In the genomic region with DNA sequence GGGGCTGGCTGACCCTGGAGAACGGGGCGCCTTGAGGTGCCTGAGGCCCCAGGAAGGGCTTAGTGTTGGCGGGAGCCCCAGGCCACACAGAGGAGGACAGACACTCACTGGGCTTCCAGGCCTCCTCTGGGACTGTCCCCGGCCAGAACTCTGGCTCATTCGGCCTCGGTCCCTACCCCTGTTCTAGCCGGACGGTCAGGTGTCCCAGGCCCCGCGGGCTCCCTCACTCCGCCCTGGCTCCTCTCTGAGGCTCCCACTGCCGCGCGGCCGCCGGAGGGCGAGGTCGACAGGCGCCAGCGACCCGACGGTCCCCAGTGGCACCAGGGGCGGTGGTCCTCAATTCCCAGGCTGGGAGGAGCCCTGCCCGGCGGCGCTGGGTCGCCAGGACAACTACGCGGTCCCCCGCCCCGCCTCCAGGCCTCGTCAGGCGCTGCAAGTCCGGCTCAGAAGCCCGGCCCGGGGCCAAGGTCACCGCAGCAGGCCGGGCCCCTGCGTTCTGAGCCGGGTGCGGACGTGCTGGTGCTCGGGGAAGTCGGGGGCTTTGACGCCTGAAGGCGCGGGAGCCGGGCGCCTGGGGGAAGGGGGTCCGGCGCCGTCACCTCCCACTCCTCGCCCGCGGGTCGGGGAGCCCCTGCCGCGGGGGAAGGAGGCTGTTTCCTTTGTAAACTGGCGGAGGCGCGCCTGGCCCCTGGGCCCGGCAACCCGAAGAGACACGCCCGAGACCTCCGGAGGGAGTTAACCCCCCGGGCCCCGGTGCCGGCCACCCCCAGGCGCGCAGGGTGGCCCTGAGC, we compare ENCODE assay signal across 8 cellular contexts. TPM values are rescaled to one million over a fixed set of nuclear protein-coding genes. Genes with fewer than 3 reads are reported as not detected.
DNase-seq lines count a peak whose midpoint lies in the region; ATAC-seq and TF ChIP-seq lines count a peak whose summit lies in the region.

No MANE protein-coding gene starts in this region.

- TF ChIP-seq POLR2A in erythroblast (IDR thresholded peaks at IDR 0.05; ENCODE audit: low read length) = no peak

- ATAC-seq in PC-3 (peak; percentile 11), natural killer cell (peak; percentile 20 to 49 (median 22)), GM18870 (IDR thresholded peaks at IDR 0.05; ENCODE audit: unreplicated experiment) (no peak)

- no peaks in the 10 kb centered on the region for H3K36me3 ChIP-seq in PC-3 (ENCODE audit: low read depth, low read length)

- no peak overlapping the region for H2AFZ ChIP-seq in PC-3 (ENCODE audit: low read length)

- peak overlapping the region; percentile 55 for H3K4me3 ChIP-seq in PC-3 (ENCODE audit: low read length)

- no peaks in the 10 kb centered on the region for H3K27me3 ChIP-seq in PC-3 (ENCODE audit: low read length)

- H3K4me3 Mint-ChIP-seq in activated CD4-positive, alpha-beta memory T cell treated with anti-CD3 and anti-CD28 coated beads for 36 hours = peak overlapping the region; percentile 3
- no peak overlapping the region for H3K4me3 Mint-ChIP-seq in activated CD4-positive, alpha-beta memory T cell treated with anti-CD3 and anti-CD28 coated beads, Interleukin-2, amount 10 ng/mL, durations not matched to agents 7 days and 5 days
- peak overlapping the region; percentile 45 for H3K4me3 Mint-ChIP-seq in natural killer cell
- H3K4me3 Mint-ChIP-seq in T-helper 2 cell treated with Interferon-gamma antibody and Interleukin-4, amounts not matched to agents 5 μg/mL and 100 μg/mL, for 36 hours = no peak overlapping the region

- peaks cover 21% of the 10 kb centered on the region for H3K4me1 ChIP-seq in PC-3 (ENCODE audit: insufficient read depth, low read length)

- H3K4me1 Mint-ChIP-seq in activated CD4-positive, alpha-beta memory T cell treated with anti-CD3 and anti-CD28 coated beads for 36 hours (ENCODE audit: low read depth) = peaks cover 12% of the 10 kb centered on the region
- peaks cover 9% of the 10 kb centered on the region for H3K4me1 Mint-ChIP-seq in activated CD4-positive, alpha-beta memory T cell treated with anti-CD3 and anti-CD28 coated beads, Interleukin-2, amount 10 ng/mL, durations not matched to agents 7 days and 5 days
- H3K4me1 Mint-ChIP-seq in natural killer cell = peaks cover 10 to 54% of the 10 kb centered on the region in 2 donors
- H3K4me1 Mint-ChIP-seq in T-helper 2 cell treated with Interferon-gamma antibody and Interleukin-4, amounts not matched to agents 5 μg/mL and 100 μg/mL, for 36 hours (ENCODE audit: low read depth) = peaks cover 6% of the 10 kb centered on the region

- H3K27ac Mint-ChIP-seq in activated CD4-positive, alpha-beta memory T cell treated with anti-CD3 and anti-CD28 coated beads for 36 hours = no peak overlapping the region
- H3K27ac Mint-ChIP-seq in activated CD4-positive, alpha-beta memory T cell treated with anti-CD3 and anti-CD28 coated beads, Interleukin-2, amount 10 ng/mL, durations not matched to agents 7 days and 5 days = no peak overlapping the region
- H3K27ac Mint-ChIP-seq in natural killer cell = peak overlapping the region in 1 of 2 donors; percentile 86
- no peak overlapping the region for H3K27ac Mint-ChIP-seq in T-helper 2 cell treated with Interferon-gamma antibody and Interleukin-4, amounts not matched to agents 5 μg/mL and 100 μg/mL, for 36 hours

- no peaks in the 10 kb centered on the region for H3K9me3 ChIP-seq in PC-3 (ENCODE audit: low read length)

- POLR2A ChIA-PET in activated CD4-positive, alpha-beta memory T cell treated with anti-CD3 and anti-CD28 coated beads for 36 hours (lab: Charles Lee) = no interaction called here
- POLR2A ChIA-PET in activated CD4-positive, alpha-beta memory T cell treated with anti-CD3 and anti-CD28 coated beads, Interleukin-2, amount 10 ng/mL, durations not matched to agents 7 days and 5 days (lab: Charles Lee) = no interaction called here
- POLR2A ChIA-PET in PC-3 (lab: Charles Lee; ENCODE audit: unreplicated experiment) = no interaction called here

- TF ChIP-seq CTCF in PC-3 (conservative IDR thresholded peaks at IDR 0.05; ENCODE audit: low read depth, low read length) = no peak
- TF ChIP-seq CTCF in natural killer cell (IDR thresholded peaks at IDR 0.05) = no peak

- H3K9me2 ChIP-seq in PC-3 (replicated peaks; ENCODE audit: low read length) = no peaks in the 10 kb centered on the region

- peaks cover 7% of the 10 kb centered on the region for H3K9me3 Mint-ChIP-seq in activated CD4-positive, alpha-beta memory T cell treated with anti-CD3 and anti-CD28 coated beads for 36 hours
- H3K9me3 Mint-ChIP-seq in activated CD4-positive, alpha-beta memory T cell treated with anti-CD3 and anti-CD28 coated beads, Interleukin-2, amount 10 ng/mL, durations not matched to agents 7 days and 5 days = peaks cover 6% of the 10 kb centered on the region
- peaks cover 5 to 8% of the 10 kb centered on the region in 2 donors for H3K9me3 Mint-ChIP-seq in natural killer cell
- H3K9me3 Mint-ChIP-seq in T-helper 2 cell treated with Interferon-gamma antibody and Interleukin-4, amounts not matched to agents 5 μg/mL and 100 μg/mL, for 36 hours = peaks cover 9% of the 10 kb centered on the region

- DNase-seq in activated CD4-positive, alpha-beta memory T cell treated with anti-CD3 and anti-CD28 coated beads for 36 hours = peak; percentile 26
- DNase-seq in activated CD4-positive, alpha-beta memory T cell treated with anti-CD3 and anti-CD28 coated beads, Interleukin-2, amount 10 ng/mL, durations not matched to agents 7 days and 5 days = no peak
- DNase-seq in PC-3 = no peak
- DNase-seq in erythroblast (lab: John Stamatoyannopoulos, UW) = peak; percentile 18 to 33
- DNase-seq in natural killer cell = no peak
- no peak for DNase-seq in T-helper 2 cell treated with Interferon-gamma antibody and Interleukin-4, amounts not matched to agents 5 μg/mL and 100 μg/mL, for 36 hours (ENCODE audit: low spot score)
- no peak for DNase-seq in NCI-H1092 (lab: John Stamatoyannopoulos, UW)

- H3K27ac ChIP-seq in PC-3 (ENCODE audit: low read length) = no peak overlapping the region

- H4K20me1 ChIP-seq in PC-3 (ENCODE audit: low read length) = no peaks in the 10 kb centered on the region

- CTCF ChIA-PET in activated CD4-positive, alpha-beta memory T cell treated with anti-CD3 and anti-CD28 coated beads for 36 hours (lab: Charles Lee) = no interaction called here
- CTCF ChIA-PET in activated CD4-positive, alpha-beta memory T cell treated with anti-CD3 and anti-CD28 coated beads, Interleukin-2, amount 10 ng/mL, durations not matched to agents 7 days and 5 days (lab: Charles Lee) = no interaction called here
- CTCF ChIA-PET in PC-3 (lab: Charles Lee) = no interaction called here

- H3F3A ChIP-seq in PC-3 (ENCODE audit: low read length, unreplicated experiment) = no peaks in the 10 kb centered on the region

- no TSS peak for BruUV-seq in PC-3 (replicated peaks; lab: Mats Ljungman, UMichigan)

- H3K36me3 Mint-ChIP-seq in activated CD4-positive, alpha-beta memory T cell treated with anti-CD3 and anti-CD28 coated beads for 36 hours = no peaks in the 10 kb centered on the region
- no peaks in the 10 kb centered on the region for H3K36me3 Mint-ChIP-seq in activated CD4-positive, alpha-beta memory T cell treated with anti-CD3 and anti-CD28 coated beads, Interleukin-2, amount 10 ng/mL, durations not matched to agents 7 days and 5 days (ENCODE audit: low read depth)
- H3K36me3 Mint-ChIP-seq in natural killer cell = no peaks in the 10 kb centered on the region
- no peaks in the 10 kb centered on the region for H3K36me3 Mint-ChIP-seq in T-helper 2 cell treated with Interferon-gamma antibody and Interleukin-4, amounts not matched to agents 5 μg/mL and 100 μg/mL, for 36 hours (ENCODE audit: low read depth)

- H3K9ac ChIP-seq in PC-3 (ENCODE audit: low read length) = peak overlapping the region; percentile 60

- intact Hi-C loops in activated CD4-positive, alpha-beta memory T cell treated with anti-CD3 and anti-CD28 coated beads for 36 hours (cut with micrococcal nuclease) = loop anchor here (2.0 to 5.0 kb wide), 2 partner anchors 51 to 64 kb away; a partner anchor contains a TSS
- intact Hi-C loops in PC-3 (cut with micrococcal nuclease) (no loop called here), natural killer cell (cut with micrococcal nuclease) (loop anchor here (1.0 to 10.0 kb wide), 4 partner anchors 25 to 179 kb away; a partner anchor contains a TSS)

- H3K27me3 Mint-ChIP-seq in activated CD4-positive, alpha-beta memory T cell treated with anti-CD3 and anti-CD28 coated beads for 36 hours = no peaks in the 10 kb centered on the region
- peaks cover 6% of the 10 kb centered on the region for H3K27me3 Mint-ChIP-seq in activated CD4-positive, alpha-beta memory T cell treated with anti-CD3 and anti-CD28 coated beads, Interleukin-2, amount 10 ng/mL, durations not matched to agents 7 days and 5 days
- no peaks in the 10 kb centered on the region for H3K27me3 Mint-ChIP-seq in natural killer cell (ENCODE audit: low read depth in 2 of 2)
- peaks cover 15% of the 10 kb centered on the region for H3K27me3 Mint-ChIP-seq in T-helper 2 cell treated with Interferon-gamma antibody and Interleukin-4, amounts not matched to agents 5 μg/mL and 100 μg/mL, for 36 hours (ENCODE audit: low read depth)

- H3K79me2 ChIP-seq in PC-3 (ENCODE audit: low read length) = peaks cover 34% of the 10 kb centered on the region

- H3K4me2 ChIP-seq in PC-3 (ENCODE audit: low read length) = peak overlapping the region; percentile 77

RNA-seq across cellular contexts. Expression of a gene that starts 1.1 kb away (rescaled TPM):
- 1 to 10 TPM; 3.0 to 3.1 TPM for total RNA-seq in activated CD4-positive, alpha-beta memory T cell treated with anti-CD3 and anti-CD28 coated beads for 36 hours
- 1 to 10 TPM; 5.5 to 6.3 TPM for total RNA-seq in activated CD4-positive, alpha-beta memory T cell treated with anti-CD3 and anti-CD28 coated beads, Interleukin-2, amount 10 ng/mL, durations not matched to agents 7 days and 5 days
- total RNA-seq in PC-3 (2014; rRNA removed) (24.5 and 41.5 TPM in 2 replicates), natural killer cell (10 to 100 TPM; 23.7 to 29.5 (median 24.4) TPM)

Comparison
In these comparisons a context has a peak if more than half of its experiments do, and no peak if none do; other contexts are left out.
1. DNase-seq: peak in activated CD4-positive, alpha-beta memory T cell treated with anti-CD3 and anti-CD28 coated beads for 36 hours (single experiment) and erythroblast (2 of 2); none in activated CD4-positive, alpha-beta memory T cell treated with anti-CD3 and anti-CD28 coated beads, Interleukin-2, amount 10 ng/mL, durations not matched to agents 7 days and 5 days (single experiment), PC-3 (single experiment), natural killer cell (single experiment), T-helper 2 cell treated with Interferon-gamma antibody and Interleukin-4, amounts not matched to agents 5 μg/mL and 100 μg/mL, for 36 hours (single experiment) and NCI-H1092 (single experiment).
2. H3K4me3 Mint-ChIP-seq: peak in activated CD4-positive, alpha-beta memory T cell treated with anti-CD3 and anti-CD28 coated beads for 36 hours (single experiment) and natural killer cell (single experiment); none in activated CD4-positive, alpha-beta memory T cell treated with anti-CD3 and anti-CD28 coated beads, Interleukin-2, amount 10 ng/mL, durations not matched to agents 7 days and 5 days (single experiment) and T-helper 2 cell treated with Interferon-gamma antibody and Interleukin-4, amounts not matched to agents 5 μg/mL and 100 μg/mL, for 36 hours (single experiment).